Comparison of ENCODE assay signal across 18 cellular contexts in genomic region chr4:122662701-122663100, GRCh38. TPM values are rescaled to one million over a fixed set of nuclear protein-coding genes. Genes with fewer than 3 reads are reported as not detected.
A peak's percentile ranks its signal among the peaks of the same experiment; 100 is the strongest.
DNase-seq lines count a peak whose midpoint lies in the region.
"Had no signal": no experiment of that assay in that cellular context is flagged by ENCODE, and none has a peak within 500 bp of the region (broad histone marks: within the 10 kb centered on the region; RNA-seq: fewer than 3 reads in every experiment).

No MANE protein-coding gene starts in this region.

- intact Hi-C loops in activated CD4-positive, alpha-beta memory T cell treated with anti-CD3 and anti-CD28 coated beads for 36 hours (cut with micrococcal nuclease) = no loop called here
- intact Hi-C loops in activated T-helper 1 cell treated with anti-CD3 and anti-CD28 coated beads, Interleukin-12 subunit alpha, Interleukin-12 subunit beta, Interleukin-2, Interleukin-4 antibody, amounts not matched to agents 30 ng/mL and 10 ng/mL and 1 ng/mL, durations not matched to agents 14 hours and 24 hours and 36 hours (cut with micrococcal nuclease) = loop anchor here (1.0 to 10.0 kb wide), 2 partner anchors 124 to 752 kb away; no protein-coding TSS in a partner anchor

- H3K9me3 Mint-ChIP-seq in activated CD4-positive, alpha-beta memory T cell treated with anti-CD3 and anti-CD28 coated beads for 36 hours = no peaks in the 10 kb centered on the region
- H3K9me3 Mint-ChIP-seq in activated CD4-positive, alpha-beta memory T cell treated with anti-CD3 and anti-CD28 coated beads, Interleukin-2, amount 10 ng/mL, durations not matched to agents 7 days and 5 days = peaks cover 2% of the 10 kb centered on the region
- H3K9me3 Mint-ChIP-seq in activated T-helper 1 cell treated with anti-CD3 and anti-CD28 coated beads, Interleukin-12 subunit alpha, Interleukin-12 subunit beta, Interleukin-2, Interleukin-4 antibody, amounts not matched to agents 30 ng/mL and 10 ng/mL and 1 ng/mL, durations not matched to agents 14 hours and 24 hours and 36 hours = peaks cover 2% of the 10 kb centered on the region
- H3K9me3 Mint-ChIP-seq: CD8-positive, alpha-beta memory T cell; HFFc6 had no signal

- no peaks in the 10 kb centered on the region for H3K27me3 Mint-ChIP-seq in activated CD4-positive, alpha-beta memory T cell treated with anti-CD3 and anti-CD28 coated beads for 36 hours
- no peaks in the 10 kb centered on the region for H3K27me3 Mint-ChIP-seq in activated CD4-positive, alpha-beta memory T cell treated with anti-CD3 and anti-CD28 coated beads, Interleukin-2, amount 10 ng/mL, durations not matched to agents 7 days and 5 days
- H3K27me3 Mint-ChIP-seq in activated T-helper 1 cell treated with anti-CD3 and anti-CD28 coated beads, Interleukin-12 subunit alpha, Interleukin-12 subunit beta, Interleukin-2, Interleukin-4 antibody, amounts not matched to agents 30 ng/mL and 10 ng/mL and 1 ng/mL, durations not matched to agents 14 hours and 24 hours and 36 hours (ENCODE audit: insufficient read depth) = no peaks in the 10 kb centered on the region

- no peaks in the 10 kb centered on the region for H3K36me3 ChIP-seq in H7 (replicated peaks; ENCODE audit: control insufficient read depth, insufficient read depth, low read length)
- H3K36me3 ChIP-seq: BLaER1 treated with 17β-estradiol and CSF1 and Interleukin-3, amounts not matched to agents 10 nM and 100 nM had no signal

- DNase-seq in activated CD4-positive, alpha-beta memory T cell treated with anti-CD3 and anti-CD28 coated beads for 36 hours = no peak
- no peak for DNase-seq in activated CD4-positive, alpha-beta memory T cell treated with anti-CD3 and anti-CD28 coated beads, Interleukin-2, amount 10 ng/mL, durations not matched to agents 7 days and 5 days
- DNase-seq in H7 (peak; percentile 22), myocyte (ENCODE audit: low read depth) (peak; percentile 77), NCI-H187 treated with DMSO at 0.1 percent for 48 hours (lab: John Stamatoyannopoulos, UW) (no peak)
- no peak for DNase-seq in activated T-helper 1 cell treated with anti-CD3 and anti-CD28 coated beads, Interleukin-12 subunit alpha, Interleukin-12 subunit beta, Interleukin-2, Interleukin-4 antibody, amounts not matched to agents 30 ng/mL and 10 ng/mL and 1 ng/mL, durations not matched to agents 14 hours and 24 hours and 36 hours (ENCODE audit: low spot score)
- DNase-seq in stimulated activated naive CD4-positive, alpha-beta T cell treated with Interleukin-2 at 50 U/mL for 16 hours (lab: John Stamatoyannopoulos, UW) = no peak
- DNase-seq: CD8-positive, alpha-beta memory T cell; DMS79 treated with DMSO at 0.1 percent for 48 hours; HFFc6; KG1; NCI-H1436 treated with DMSO at 0.1 percent for 48 hours; NCI-H2081; NCI-H510A treated with DMSO at 0.1 percent for 48 hours; NCI-H82 had no signal

- H3K4me3 ChIP-seq in H7 (ENCODE audit: insufficient read depth, low read depth, low read length) = no peak overlapping the region
- H3K4me3 ChIP-seq: A549; BLaER1 treated with 17β-estradiol and CSF1 and Interleukin-3, amounts not matched to agents 10 nM and 100 nM had no signal

- no peak overlapping the region for H3K4me3 Mint-ChIP-seq in activated CD4-positive, alpha-beta memory T cell treated with anti-CD3 and anti-CD28 coated beads for 36 hours
- H3K4me3 Mint-ChIP-seq in activated CD4-positive, alpha-beta memory T cell treated with anti-CD3 and anti-CD28 coated beads, Interleukin-2, amount 10 ng/mL, durations not matched to agents 7 days and 5 days = no peak overlapping the region
- H3K4me3 Mint-ChIP-seq in activated T-helper 1 cell treated with anti-CD3 and anti-CD28 coated beads, Interleukin-12 subunit alpha, Interleukin-12 subunit beta, Interleukin-2, Interleukin-4 antibody, amounts not matched to agents 30 ng/mL and 10 ng/mL and 1 ng/mL, durations not matched to agents 14 hours and 24 hours and 36 hours = no peak overlapping the region
- H3K4me3 Mint-ChIP-seq: CD8-positive, alpha-beta memory T cell; HFFc6 had no signal

- POLR2A ChIA-PET in activated CD4-positive, alpha-beta memory T cell treated with anti-CD3 and anti-CD28 coated beads for 36 hours (lab: Charles Lee) = interaction anchor here (4.1 kb wide), 1 partner anchor 43 kb away, joined by 10 read pairs; the partner anchor contains the start of gene IL21
- POLR2A ChIA-PET in activated CD4-positive, alpha-beta memory T cell treated with anti-CD3 and anti-CD28 coated beads, Interleukin-2, amount 10 ng/mL, durations not matched to agents 7 days and 5 days (lab: Charles Lee) = no interaction called here

- peaks cover 80% of the 10 kb centered on the region for H3K4me1 Mint-ChIP-seq in activated CD4-positive, alpha-beta memory T cell treated with anti-CD3 and anti-CD28 coated beads for 36 hours (ENCODE audit: low read depth)
- H3K4me1 Mint-ChIP-seq in activated CD4-positive, alpha-beta memory T cell treated with anti-CD3 and anti-CD28 coated beads, Interleukin-2, amount 10 ng/mL, durations not matched to agents 7 days and 5 days = peaks cover 70% of the 10 kb centered on the region
- peaks cover 82% of the 10 kb centered on the region for H3K4me1 Mint-ChIP-seq in activated T-helper 1 cell treated with anti-CD3 and anti-CD28 coated beads, Interleukin-12 subunit alpha, Interleukin-12 subunit beta, Interleukin-2, Interleukin-4 antibody, amounts not matched to agents 30 ng/mL and 10 ng/mL and 1 ng/mL, durations not matched to agents 14 hours and 24 hours and 36 hours (ENCODE audit: low read depth)

- CTCF ChIA-PET in activated CD4-positive, alpha-beta memory T cell treated with anti-CD3 and anti-CD28 coated beads for 36 hours (lab: Charles Lee) = no interaction called here
- CTCF ChIA-PET in activated CD4-positive, alpha-beta memory T cell treated with anti-CD3 and anti-CD28 coated beads, Interleukin-2, amount 10 ng/mL, durations not matched to agents 7 days and 5 days (lab: Charles Lee) = no interaction called here

- no peaks in the 10 kb centered on the region for H3K27me3 ChIP-seq in H7 (ENCODE audit: control insufficient read depth, insufficient read depth, low read length)
- H3K27me3 ChIP-seq: BLaER1 treated with 17β-estradiol and CSF1 and Interleukin-3, amounts not matched to agents 10 nM and 100 nM had no signal

- H3K36me3 Mint-ChIP-seq in activated CD4-positive, alpha-beta memory T cell treated with anti-CD3 and anti-CD28 coated beads for 36 hours = no peaks in the 10 kb centered on the region
- peaks cover 4% of the 10 kb centered on the region for H3K36me3 Mint-ChIP-seq in activated CD4-positive, alpha-beta memory T cell treated with anti-CD3 and anti-CD28 coated beads, Interleukin-2, amount 10 ng/mL, durations not matched to agents 7 days and 5 days (ENCODE audit: low read depth)
- H3K36me3 Mint-ChIP-seq in activated T-helper 1 cell treated with anti-CD3 and anti-CD28 coated beads, Interleukin-12 subunit alpha, Interleukin-12 subunit beta, Interleukin-2, Interleukin-4 antibody, amounts not matched to agents 30 ng/mL and 10 ng/mL and 1 ng/mL, durations not matched to agents 14 hours and 24 hours and 36 hours (ENCODE audit: low read depth) = peaks cover 14% of the 10 kb centered on the region
- H3K36me3 Mint-ChIP-seq: CD8-positive, alpha-beta memory T cell had no signal

- peak overlapping the region; percentile 92 for H3K27ac Mint-ChIP-seq in activated CD4-positive, alpha-beta memory T cell treated with anti-CD3 and anti-CD28 coated beads for 36 hours
- no peak overlapping the region for H3K27ac Mint-ChIP-seq in activated CD4-positive, alpha-beta memory T cell treated with anti-CD3 and anti-CD28 coated beads, Interleukin-2, amount 10 ng/mL, durations not matched to agents 7 days and 5 days
- peak overlapping the region; percentile 75 for H3K27ac Mint-ChIP-seq in activated T-helper 1 cell treated with anti-CD3 and anti-CD28 coated beads, Interleukin-12 subunit alpha, Interleukin-12 subunit beta, Interleukin-2, Interleukin-4 antibody, amounts not matched to agents 30 ng/mL and 10 ng/mL and 1 ng/mL, durations not matched to agents 14 hours and 24 hours and 36 hours
- H3K27ac Mint-ChIP-seq: CD8-positive, alpha-beta memory T cell; HFFc6 had no signal

RNA-seq across cellular contexts. Expression of gene IL21, which starts 41.8 kb away (rescaled TPM):
- total RNA-seq in activated CD4-positive, alpha-beta memory T cell treated with anti-CD3 and anti-CD28 coated beads for 36 hours = 10 to 100 TPM; 65.1 to 67.0 TPM
- 1 to 10 TPM; 2.8 to 3.1 TPM for total RNA-seq in activated CD4-positive, alpha-beta memory T cell treated with anti-CD3 and anti-CD28 coated beads, Interleukin-2, amount 10 ng/mL, durations not matched to agents 7 days and 5 days
- not detected in 2 replicates for total RNA-seq in H7 (2014; rRNA removed; shearing (Covaris generic))
- 136 and 138 TPM in 2 replicates for total RNA-seq in activated T-helper 1 cell treated with anti-CD3 and anti-CD28 coated beads, Interleukin-12 subunit alpha, Interleukin-12 subunit beta, Interleukin-2, Interleukin-4 antibody, amounts not matched to agents 30 ng/mL and 10 ng/mL and 1 ng/mL, durations not matched to agents 14 hours and 24 hours and 36 hours
- total RNA-seq in myocyte = not detected in 2 replicates
- not detected for polyA plus RNA-seq in myocyte (2012)
- total RNA-seq: G401, HFFc6 had no signal
- polyA plus RNA-seq: A549; CD8-positive, alpha-beta memory T cell had no signal

Comparison
In these comparisons a context has a peak if more than half of its experiments do, and no peak if none do; other contexts are left out.
1. RNA of gene IL21, which starts 41.8 kb away (total RNA-seq): 136 to 138 TPM in activated T-helper 1 cell treated with anti-CD3 and anti-CD28 coated beads, Interleukin-12 subunit alpha, Interleukin-12 subunit beta, Interleukin-2, Interleukin-4 antibody, amounts not matched to agents 30 ng/mL and 10 ng/mL and 1 ng/mL, durations not matched to agents 14 hours and 24 hours and 36 hours and 65.1 to 67.0 TPM in activated CD4-positive, alpha-beta memory T cell treated with anti-CD3 and anti-CD28 coated beads for 36 hours; 2.8 to 3.1 TPM in activated CD4-positive, alpha-beta memory T cell treated with anti-CD3 and anti-CD28 coated beads, Interleukin-2, amount 10 ng/mL, durations not matched to agents 7 days and 5 days, not detected in H7 and not detected in myocyte; every median in the first group is over 10 times any median in the second.
2. DNase-seq: peak in H7 (single experiment) and myocyte (single experiment); none in activated CD4-positive, alpha-beta memory T cell treated with anti-CD3 and anti-CD28 coated beads for 36 hours (single experiment), activated CD4-positive, alpha-beta memory T cell treated with anti-CD3 and anti-CD28 coated beads, Interleukin-2, amount 10 ng/mL, durations not matched to agents 7 days and 5 days (single experiment), activated T-helper 1 cell treated with anti-CD3 and anti-CD28 coated beads, Interleukin-12 subunit alpha, Interleukin-12 subunit beta, Interleukin-2, Interleukin-4 antibody, amounts not matched to agents 30 ng/mL and 10 ng/mL and 1 ng/mL, durations not matched to agents 14 hours and 24 hours and 36 hours (single experiment), NCI-H187 treated with DMSO at 0.1 percent for 48 hours (single experiment) and stimulated activated naive CD4-positive, alpha-beta T cell treated with Interleukin-2 at 50 U/mL for 16 hours (single experiment).